Comparison of ENCODE assay signal across 8 cellular contexts in the genomic region with DNA sequence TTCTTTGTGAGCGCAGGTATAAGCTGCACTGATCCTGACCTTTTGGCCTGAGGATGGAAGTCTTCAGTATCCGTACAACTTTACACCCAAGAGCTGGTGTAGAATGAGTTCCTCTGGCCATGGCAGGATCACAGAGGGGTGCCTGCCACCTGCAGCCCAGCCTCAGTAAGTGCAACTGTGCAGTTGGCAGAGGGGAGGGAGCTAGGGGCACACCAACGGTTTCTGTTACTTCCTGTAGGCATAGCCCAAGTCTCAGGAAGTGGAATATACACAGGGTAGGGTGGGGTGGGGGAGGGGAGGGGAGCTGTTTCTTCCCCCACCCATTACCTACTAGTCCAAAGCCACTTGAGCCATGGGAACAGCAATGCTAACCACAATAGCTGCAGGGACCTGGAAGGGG.
DNase-seq lines count a peak whose midpoint lies in the region; ATAC-seq and TF ChIP-seq lines count a peak whose summit lies in the region.

No MANE protein-coding gene starts in this region.

- CTCF ChIA-PET in A673 (lab: Charles Lee): interaction anchor here (0.5 to 0.6 kb wide), 2 partner anchors 218 to 280 kb away, joined by 3 to 5 read pairs; no protein-coding TSS in a partner anchor

- DNase-seq in A673 (ENCODE audit: low spot score) (peak; percentile 60), fibroblast of lung (ENCODE audit: low read depth in 2 of 2) (peak; percentile 41 to 51), osteocyte (ENCODE audit: extremely low spot score, unreplicated experiment) (no peak)
- DNase-seq in activated CD4-positive, alpha-beta T cell treated with anti-CD3 and anti-CD28 coated beads for 48 hours: peak; percentile 64

- no peaks in the 10 kb centered on the region for H3K36me3 ChIP-seq in A673 (ENCODE audit: insufficient read depth, low read length, poor library complexity, severe bottlenecking)
- no peaks in the 10 kb centered on the region for H3K36me3 ChIP-seq in fibroblast of lung (ENCODE audit: control insufficient read depth, insufficient read depth, low read length)

- H3K79me2 ChIP-seq in fibroblast of lung (ENCODE audit: control insufficient read depth, insufficient read depth, low read length): no peaks in the 10 kb centered on the region

- no peaks in the 10 kb centered on the region for H4K20me1 ChIP-seq in fibroblast of lung (ENCODE audit: control insufficient read depth, extremely low read depth, insufficient read depth, low read length)

- H3K9ac ChIP-seq in fibroblast of lung (ENCODE audit: insufficient read depth, low read length): no peak overlapping the region

- peaks cover 2% of the 10 kb centered on the region for H3K27me3 Mint-ChIP-seq in osteocyte (ENCODE audit: unreplicated experiment)
- H3K27me3 Mint-ChIP-seq in activated T-helper 17 cell treated with anti-CD3 and anti-CD28 coated beads, Interleukin-2, amount 50 U/mL, for 72 hours: no peaks in the 10 kb centered on the region

- H3K4me2 ChIP-seq in fibroblast of lung (ENCODE audit: extremely low read depth, insufficient read depth, low read length): no peak overlapping the region

- H3K4me3 ChIP-seq in A673 (ENCODE audit: low read depth, low read length, poor library complexity, severe bottlenecking): no peak overlapping the region
- no peak overlapping the region for H3K4me3 ChIP-seq in fibroblast of lung (replicated peaks in 1 of 4; ENCODE audit: control extremely low read depth in 1 of 4, insufficient read depth in 1 of 4, low read depth in 3 of 4, low read length in 4 of 4)

- H3K9me3 Mint-ChIP-seq in osteocyte (ENCODE audit: unreplicated experiment): no peaks in the 10 kb centered on the region
- H3K9me3 Mint-ChIP-seq in activated T-helper 17 cell treated with anti-CD3 and anti-CD28 coated beads, Interleukin-2, amount 50 U/mL, for 72 hours: peaks cover 6% of the 10 kb centered on the region

- no peak overlapping the region for H3K4me3 Mint-ChIP-seq in osteocyte (ENCODE audit: unreplicated experiment)
- H3K4me3 Mint-ChIP-seq in activated T-helper 17 cell treated with anti-CD3 and anti-CD28 coated beads, Interleukin-2, amount 50 U/mL, for 72 hours: no peak overlapping the region

- H3K4me1 Mint-ChIP-seq in osteocyte (ENCODE audit: unreplicated experiment): no peaks in the 10 kb centered on the region
- no peaks in the 10 kb centered on the region for H3K4me1 Mint-ChIP-seq in activated T-helper 17 cell treated with anti-CD3 and anti-CD28 coated beads, Interleukin-2, amount 50 U/mL, for 72 hours

- H3K36me3 Mint-ChIP-seq in osteocyte (ENCODE audit: unreplicated experiment): no peaks in the 10 kb centered on the region
- H3K36me3 Mint-ChIP-seq in activated T-helper 17 cell treated with anti-CD3 and anti-CD28 coated beads, Interleukin-2, amount 50 U/mL, for 72 hours (ENCODE audit: low read depth): no peaks in the 10 kb centered on the region

- no peaks in the 10 kb centered on the region for H3K27me3 ChIP-seq in A673 (replicated peaks; ENCODE audit: insufficient read depth, low read depth, low read length, poor library complexity)
- no peaks in the 10 kb centered on the region for H3K27me3 ChIP-seq in fibroblast of lung (ENCODE audit: control insufficient read depth, insufficient read depth, low read length)

- no peak for ATAC-seq in activated T-helper 17 cell treated with anti-CD3 and anti-CD28 coated beads, Interleukin-2, amount 50 U/mL, for 72 hours (replicated peaks)
- ATAC-seq in HG03571 (IDR thresholded peaks at IDR 0.05; ENCODE audit: unreplicated experiment): no peak

- no peak overlapping the region for H3K27ac ChIP-seq in A673 (ENCODE audit: low read depth, low read length, poor library complexity, severe bottlenecking)
- H3K27ac ChIP-seq in fibroblast of lung (ENCODE audit: insufficient read depth, low read length): no peak overlapping the region

- TF ChIP-seq CTCF in A673 (conservative IDR thresholded peaks at IDR 0.05; ENCODE audit: low read depth, low read length): peak; percentile 60
- TF ChIP-seq CTCF in GM12872 (IDR thresholded peaks at IDR 0.05; ENCODE audit: insufficient read depth, low read depth, low read length): 0 out of 3 replicates have a peak, but pooled peaks have one; percentile 27
- peak; percentile 64 for TF ChIP-seq CTCF in LNCAP (IDR thresholded peaks at IDR 0.05)
- peak; percentile 67 to 73 for TF ChIP-seq CTCF in fibroblast of lung (conservative IDR thresholded peaks at IDR 0.05 in 1 of 2, IDR thresholded peaks at IDR 0.05 in 1 of 2; ENCODE audit: low read depth in 1 of 2, low read length in 2 of 2)
- peak; percentile 44 for TF ChIP-seq CTCF in osteocyte (IDR thresholded peaks at IDR 0.05)

- POLR2A ChIA-PET in A673 (lab: Charles Lee; ENCODE audit: low non-redundant PET): interaction anchor here (0.7 kb wide), 1 partner anchor 280 kb away, joined by 3 read pairs; no protein-coding TSS in a partner anchor

- H3K4me1 ChIP-seq in A673 (ENCODE audit: insufficient read depth, low read length, poor library complexity, severe bottlenecking) (no peaks in the 10 kb centered on the region), fibroblast of lung (ENCODE audit: control insufficient read depth, extremely low read depth, insufficient read depth, low read length) (no peaks in the 10 kb centered on the region)

- H3K9me3 ChIP-seq in A673 (ENCODE audit: low read depth, low read length, poor library complexity, severe bottlenecking) (no peaks in the 10 kb centered on the region), fibroblast of lung (ENCODE audit: control insufficient read depth, insufficient read depth, low read depth, low read length) (no peaks in the 10 kb centered on the region)

- no peak overlapping the region for H3K27ac Mint-ChIP-seq in osteocyte (ENCODE audit: unreplicated experiment)
- no peak overlapping the region for H3K27ac Mint-ChIP-seq in activated T-helper 17 cell treated with anti-CD3 and anti-CD28 coated beads, Interleukin-2, amount 50 U/mL, for 72 hours

- no peak overlapping the region for H2AFZ ChIP-seq in fibroblast of lung (ENCODE audit: low read length)

- BruUV-seq in A673 (replicated peaks; lab: Mats Ljungman, UMichigan): no TSS peak

- intact Hi-C loops in A673 (cut with micrococcal nuclease; ENCODE audit: unreplicated experiment): loop anchor here (1.0 kb wide), 1 partner anchor 197 kb away; no protein-coding TSS in a partner anchor
